ENCODE assay signal across 1 cellular context in genomic region chr18:23306842-23307241, GRCh38.
TF ChIP-seq lines count a peak whose summit lies in the region.

No MANE protein-coding gene starts in this region.

TF ChIP-seq in GM12878, 131 proteins besides CTCF, POLR2A, EP300 and RAD21 (continued from another document and continues in another):
- TF ChIP-seq PRDM15 (CRISPR knock-in tag; IDR thresholded peaks at IDR 0.05), result no peak
- TF ChIP-seq PAX8 (IDR thresholded peaks at IDR 0.05), result no peak
- TF ChIP-seq PBX3 (IDR thresholded peaks at IDR 0.05; ENCODE audit: insufficient replicate concordance, low read depth, low read length), result peak; percentile 1
- TF ChIP-seq ZNF24 (IDR thresholded peaks at IDR 0.05), result peak; percentile 37; the same call in 1 of the 2 replicates
- no peak for TF ChIP-seq IRF5 (IDR thresholded peaks at IDR 0.05; ENCODE audit: borderline replicate concordance)
- TF ChIP-seq USF1 (IDR thresholded peaks at IDR 0.05; ENCODE audit: borderline replicate concordance, extremely low read length, insufficient read depth, low read depth, low read length), result no peak
- no peak for TF ChIP-seq ELK1 (IDR thresholded peaks at IDR 0.05; ENCODE audit: low read depth, low read length)
- TF ChIP-seq NFYA (IDR thresholded peaks at IDR 0.05; ENCODE audit: borderline replicate concordance, low read depth, low read length), result no peak
- TF ChIP-seq EZH2 (IDR thresholded peaks at IDR 0.05; ENCODE audit: borderline replicate concordance, control insufficient read depth, low read depth, low read length), result no peak
- TF ChIP-seq MEF2A (IDR thresholded peaks at IDR 0.05; ENCODE audit: insufficient read depth, low read depth, low read length), result no peak
- TF ChIP-seq IKZF1 (conservative IDR thresholded peaks at IDR 0.05), result peak; percentile 88
- no peak for TF ChIP-seq STAT3 (IDR thresholded peaks at IDR 0.05; ENCODE audit: low read depth, low read length)
- peak; percentile 94 for TF ChIP-seq MTA2 (IDR thresholded peaks at IDR 0.05; ENCODE audit: low read depth)
- TF ChIP-seq IKZF2 (IDR thresholded peaks at IDR 0.05), result peak; percentile 87 to 90; a peak in 3 of 4 replicates
- TF ChIP-seq GABPA (IDR thresholded peaks at IDR 0.05; ENCODE audit: low read depth), result no peak
- TF ChIP-seq SUZ12 (IDR thresholded peaks at IDR 0.05; ENCODE audit: unreplicated experiment), result no peak
- TF ChIP-seq YY1 (IDR thresholded peaks at IDR 0.05; ENCODE audit: low read depth, low read length), result no peak
- TF ChIP-seq ZBTB40 (IDR thresholded peaks at IDR 0.05; ENCODE audit: borderline replicate concordance), result no peak
- TF ChIP-seq ZNF207 (IDR thresholded peaks at IDR 0.05; ENCODE audit: borderline replicate concordance), result no peak
- TF ChIP-seq MLLT1 (IDR thresholded peaks at IDR 0.05), result peak; percentile 83
- TF ChIP-seq CREB1 (IDR thresholded peaks at IDR 0.05; ENCODE audit: low read depth), result 0 out of 2 replicates have a peak, but pooled peaks have one; percentile 25
- no peak for TF ChIP-seq SIX5 (IDR thresholded peaks at IDR 0.05; ENCODE audit: low read depth, low read length, severe bottlenecking)
- no peak for TF ChIP-seq SPI1 (IDR thresholded peaks at IDR 0.05; ENCODE audit: borderline replicate concordance, insufficient read depth, low read depth, low read length)
- TF ChIP-seq POLR2AphosphoS2 (IDR thresholded peaks at IDR 0.05; ENCODE audit: low read depth, low read length), result no peak
- TF ChIP-seq ZNF384 (IDR thresholded peaks at IDR 0.05; ENCODE audit: borderline replicate concordance, low read depth, low read length), result no peak
- no peak for TF ChIP-seq CBX5 (IDR thresholded peaks at IDR 0.05; ENCODE audit: low read depth)
- TF ChIP-seq ASH2L (IDR thresholded peaks at IDR 0.05; ENCODE audit: borderline replicate concordance, low read depth), result no peak
- no peak for TF ChIP-seq MYC (IDR thresholded peaks at IDR 0.05; ENCODE audit: insufficient read depth, insufficient read length, insufficient replicate concordance, low read length, severe bottlenecking)
- TF ChIP-seq CBX3 (IDR thresholded peaks at IDR 0.05; ENCODE audit: borderline replicate concordance, low read depth), result no peak
- TF ChIP-seq CUX1 (IDR thresholded peaks at IDR 0.05; ENCODE audit: insufficient replicate concordance, low read depth, low read length), result no peak
- TF ChIP-seq BCL11A (IDR thresholded peaks at IDR 0.05; ENCODE audit: low read depth, low read length), result peak; percentile 50; the same call in 1 of the 2 replicates
- TF ChIP-seq RELB (IDR thresholded peaks at IDR 0.05; ENCODE audit: low read depth), result peak; percentile 86
- TF ChIP-seq MTA3 (IDR thresholded peaks at IDR 0.05; ENCODE audit: borderline replicate concordance, low read length), result no peak
- TF ChIP-seq FOXK2 (IDR thresholded peaks at IDR 0.05), result no peak; the same call in 1 of the 2 replicates
- TF ChIP-seq BMI1 (IDR thresholded peaks at IDR 0.05; ENCODE audit: borderline replicate concordance), result peak; percentile 62; the same call in 1 of the 2 replicates
- no peak for TF ChIP-seq ESRRA (IDR thresholded peaks at IDR 0.05; ENCODE audit: low read length)
- TF ChIP-seq NFXL1 (IDR thresholded peaks at IDR 0.05; ENCODE audit: borderline replicate concordance), result no peak
